ENCODE assay signal across 7 cellular contexts in genomic region chr6:73610444-73611275, GRCh38. TPM values are rescaled to one million over a fixed set of nuclear protein-coding genes. Genes with fewer than 3 reads are reported as not detected.
DNase-seq lines count a peak whose midpoint lies in the region; ATAC-seq and TF ChIP-seq lines count a peak whose summit lies in the region.

No MANE protein-coding gene starts in this region.

- peak; percentile 59 for TF ChIP-seq CTCF in fibroblast of villous mesenchyme (IDR thresholded peaks at IDR 0.05; ENCODE audit: insufficient read depth, low read depth, low read length)
- peak; percentile 73 for TF ChIP-seq CTCF in osteocyte (IDR thresholded peaks at IDR 0.05)

- peaks cover 19% of the 10 kb centered on the region for H3K36me3 Mint-ChIP-seq in osteocyte (ENCODE audit: unreplicated experiment)

- H3K4me1 Mint-ChIP-seq in osteocyte (ENCODE audit: unreplicated experiment) = no peaks in the 10 kb centered on the region

- H3K9me3 Mint-ChIP-seq in osteocyte (ENCODE audit: unreplicated experiment) = no peaks in the 10 kb centered on the region

- no peak overlapping the region for H3K27ac Mint-ChIP-seq in osteocyte (ENCODE audit: unreplicated experiment)

- H3K4me3 ChIP-seq in fibroblast of villous mesenchyme (ENCODE audit: low read depth, low read length) = no peak overlapping the region

- in situ Hi-C loops in G401 (cut with HindIII; ENCODE audit: low sequenced_read_pairs) = no loop called here

- H3K4me3 Mint-ChIP-seq in osteocyte (ENCODE audit: unreplicated experiment) = no peak overlapping the region

- H3K27me3 Mint-ChIP-seq in osteocyte (ENCODE audit: unreplicated experiment) = no peaks in the 10 kb centered on the region

- no peak for ATAC-seq in HG02852 (IDR thresholded peaks at IDR 0.05; ENCODE audit: unreplicated experiment)

- DNase-seq in G401 (ENCODE audit: low spot score) = peak; percentile 54
- DNase-seq in HuH-7 (ENCODE audit: low spot score) = peak; percentile 42
- peak; percentile 41 for DNase-seq in SW480 (ENCODE audit: low spot score)
- peak; percentile 71 for DNase-seq in fibroblast of villous mesenchyme (ENCODE audit: low read depth)
- no peak for DNase-seq in osteocyte (ENCODE audit: extremely low spot score, unreplicated experiment)
- no peak for DNase-seq in nucleus accumbens (lab: John Stamatoyannopoulos, UW)

RNA-seq across cellular contexts. Expression of gene SLC17A5, which starts 43.1 kb away (rescaled TPM):
- total RNA-seq in G401 (2014; rRNA removed; shearing (Covaris generic)) = 6.2 and 8.1 TPM in 2 replicates
- 40.3 and 46.6 TPM in 2 replicates for total RNA-seq in fibroblast of villous mesenchyme
- total RNA-seq in osteocyte = 20.2 and 20.4 TPM in 2 replicates

Comparison
In these comparisons a context has a peak if more than half of its experiments do, and no peak if none do; other contexts are left out.
1. DNase-seq: peak in G401 (single experiment), HuH-7 (single experiment), SW480 (single experiment) and fibroblast of villous mesenchyme (single experiment); none in osteocyte (single experiment) and nucleus accumbens (0 of 56).